ENCODE assay signal across 9 cellular contexts in the genomic region with DNA sequence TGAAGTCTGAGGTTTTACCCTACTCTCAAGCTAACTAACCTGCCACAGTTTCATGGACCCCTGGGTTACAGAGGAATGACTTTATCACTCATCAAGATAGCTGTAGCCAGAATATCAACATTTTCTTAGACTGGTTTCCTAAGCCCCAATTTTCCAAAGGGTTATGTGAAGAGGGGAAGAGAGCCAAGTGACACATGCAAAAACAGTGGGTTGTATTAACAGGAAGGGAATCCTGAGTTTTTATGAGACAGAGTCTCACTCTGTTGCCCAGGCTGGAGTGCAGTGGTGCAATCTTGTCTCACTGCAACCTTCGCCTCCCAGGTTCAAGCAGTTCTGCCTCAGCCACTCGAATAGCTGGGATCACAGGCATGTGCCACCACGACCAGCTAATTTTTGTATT. TPM values are rescaled to one million over a fixed set of nuclear protein-coding genes. Genes with fewer than 3 reads are reported as not detected.
DNase-seq lines count a peak whose midpoint lies in the region; ATAC-seq and TF ChIP-seq lines count a peak whose summit lies in the region.
"Had no signal": no experiment of that assay in that cellular context is flagged by ENCODE, and none has a peak within 500 bp of the region (broad histone marks: within the 10 kb centered on the region; RNA-seq: fewer than 3 reads in every experiment).

No MANE protein-coding gene starts in this region.

- no peaks in the 10 kb centered on the region for H3K27me3 Mint-ChIP-seq in Calu3 (ENCODE audit: unreplicated experiment)

- H3K36me3 Mint-ChIP-seq in Calu3 (ENCODE audit: insufficient read depth, unreplicated experiment), result peaks cover 19% of the 10 kb centered on the region

- H3K79me2 ChIP-seq in OCI-LY1 (ENCODE audit: insufficient read depth, low read length), result peaks cover 11% of the 10 kb centered on the region

- H3K27ac Mint-ChIP-seq in Calu3 (ENCODE audit: unreplicated experiment), result no peak overlapping the region

- H2AFZ ChIP-seq in OCI-LY1 (ENCODE audit: low read length), result no peak overlapping the region

- ATAC-seq in GM21619 (IDR thresholded peaks at IDR 0.05; ENCODE audit: unreplicated experiment), result peak; percentile 1

- 81 to 95% methylated on average over 3 of the region's 3 CpGs for whole genome bisulfite sequencing in mesodermal cell (ENCODE audit: insufficient coverage in 2 of 2), 2 experiments

- H4K20me1 ChIP-seq in OCI-LY1 (ENCODE audit: insufficient read depth, low read length), result no peaks in the 10 kb centered on the region

- in situ Hi-C loops in brain microvascular endothelial cell (cut with HindIII; ENCODE audit: low pct_ligation_motif_present, low sequenced_read_pairs), result loop anchor here (25.0 kb wide), 1 partner anchor 172 kb away; no protein-coding TSS in a partner anchor

- H3K4me2 ChIP-seq in OCI-LY1 (ENCODE audit: low read length), result peak overlapping the region; percentile 25

- H3K36me3 ChIP-seq in GM06990 (ENCODE audit: control insufficient read depth, insufficient read depth, low read length) (no peaks in the 10 kb centered on the region; the same call in 1 of the 2 replicates), OCI-LY1 (ENCODE audit: insufficient read depth, low read length) (no peaks in the 10 kb centered on the region), mesodermal cell (ENCODE audit: control insufficient read depth, insufficient read depth, low read length) (no peaks in the 10 kb centered on the region), brain microvascular endothelial cell (replicated peaks) (no peaks in the 10 kb centered on the region)

- H3K27ac ChIP-seq in OCI-LY1 (ENCODE audit: low read depth, low read length, poor library complexity, severe bottlenecking) (peak overlapping the region; percentile 70), mesodermal cell (ENCODE audit: low read depth, low read length, severe bottlenecking) (peak overlapping the region; percentile 29), brain microvascular endothelial cell (no peak overlapping the region)

- BruUV-seq in Calu3 (replicated peaks; lab: Mats Ljungman, UMichigan), result no TSS peak

- H3K4me3 Mint-ChIP-seq in Calu3 (ENCODE audit: low read depth, unreplicated experiment), result no peak overlapping the region

- H3K9me3 ChIP-seq in OCI-LY1 (ENCODE audit: low read length), result no peaks in the 10 kb centered on the region
- no peaks in the 10 kb centered on the region for H3K9me3 ChIP-seq in mesodermal cell (ENCODE audit: control insufficient read depth, low read length)

- H3K9me2 ChIP-seq in OCI-LY1 (ENCODE audit: low read depth, low read length), result no peaks in the 10 kb centered on the region

- peaks cover 18% of the 10 kb centered on the region for H3K4me1 Mint-ChIP-seq in Calu3 (ENCODE audit: low read depth, unreplicated experiment)

- peaks cover 11% of the 10 kb centered on the region; the same call in 1 of the 2 replicates for H3F3A ChIP-seq in OCI-LY1 (ENCODE audit: insufficient read depth, low read length)

- H3K4me3 ChIP-seq in GM06990 (replicated peaks; ENCODE audit: low read depth, low read length), result peak overlapping the region; percentile 51
- H3K4me3 ChIP-seq in OCI-LY1 (ENCODE audit: low read depth, low read length, poor library complexity, severe bottlenecking), result peak overlapping the region; percentile 78
- no peak overlapping the region for H3K4me3 ChIP-seq in mesodermal cell (ENCODE audit: extremely low read depth, insufficient read depth, low read length, poor library complexity, severe bottlenecking)
- H3K4me3 ChIP-seq in brain microvascular endothelial cell (ENCODE audit: low read depth, low read length), result no peak overlapping the region

- no peaks in the 10 kb centered on the region for H3K27me3 ChIP-seq in GM06990 (replicated peaks; ENCODE audit: control insufficient read depth, insufficient read depth, low read length)
- H3K27me3 ChIP-seq in OCI-LY1 (ENCODE audit: insufficient read depth, low read length), result no peaks in the 10 kb centered on the region
- H3K27me3 ChIP-seq in brain microvascular endothelial cell (replicated peaks), result no peaks in the 10 kb centered on the region

- H3K4me1 ChIP-seq in OCI-LY1 (ENCODE audit: insufficient read depth, low read length, severe bottlenecking), result peaks cover 66% of the 10 kb centered on the region
- H3K4me1 ChIP-seq in mesodermal cell (ENCODE audit: control insufficient read depth, insufficient read depth, low read length, poor library complexity, severe bottlenecking), result peaks cover 29% of the 10 kb centered on the region

- H3K9me3 Mint-ChIP-seq in Calu3 (ENCODE audit: low read depth, unreplicated experiment), result no peaks in the 10 kb centered on the region

- no peak overlapping the region for H3K9ac ChIP-seq in OCI-LY1 (ENCODE audit: low read length)

- intact Hi-C loops in Calu3 (cut with micrococcal nuclease; ENCODE audit: unreplicated experiment), result no loop called here

- no peak for TF ChIP-seq CTCF in GM06990 (IDR thresholded peaks at IDR 0.05; ENCODE audit: insufficient read depth, low read length, poor library complexity, severe bottlenecking)
- TF ChIP-seq CTCF in OCI-LY1 (IDR thresholded peaks at IDR 0.05; ENCODE audit: low read length), result no peak
- TF ChIP-seq CTCF in Calu3 (IDR thresholded peaks at IDR 0.05; ENCODE audit: unreplicated experiment), result no peak
- TF ChIP-seq CTCF in brain microvascular endothelial cell (IDR thresholded peaks at IDR 0.05; ENCODE audit: low read depth, low read length, missing control alignments), result no peak

- CTCF ChIA-PET in Calu3 (lab: Charles Lee), result no interaction called here

- DNase-seq in GM06990 (ENCODE audit: extremely low read depth, insufficient read length) (no peak), Calu3 (no peak), H4 (ENCODE audit: low spot score) (no peak), AG08396 (ENCODE audit: low spot score) (no peak), brain microvascular endothelial cell (no peak)

RNA-seq across cellular contexts. Expression of gene AFF1, which starts 5.4 kb away (rescaled TPM):
- polyA plus RNA-seq in mesodermal cell (2013, experiment 1 of 2), result 27.5 TPM
- polyA plus RNA-seq in mesodermal cell (2013, experiment 2 of 2), result 20.3 TPM
- 37.7 and 40.2 TPM in 2 replicates for total RNA-seq in Calu3 (2022)
- total RNA-seq in H4 (2014; rRNA removed; shearing (Covaris generic)), result 5.8 and 8.9 TPM in 2 replicates

RNA-seq across cellular contexts. Expression of gene C4orf36, which starts 48.0 kb away (rescaled TPM):
- polyA plus RNA-seq in mesodermal cell (2013, experiment 1 of 2), result 0.96 TPM
- not detected for polyA plus RNA-seq in mesodermal cell (2013, experiment 2 of 2)
- total RNA-seq in Calu3 (2022), result 1.7 and 1.9 TPM in 2 replicates
- total RNA-seq in H4 (2014; rRNA removed; shearing (Covaris generic)), result 1.2 and 4.9 TPM in 2 replicates
- total RNA-seq: T-helper 2 cell treated with Interferon-gamma antibody and Interleukin-4, amounts not matched to agents 100 ng/mL and 5 ng/mL, for 36 hours had no signal

Comparison
In these comparisons a context has a peak if more than half of its experiments do, and no peak if none do; other contexts are left out.
1. H3K4me3 ChIP-seq: peak in GM06990 (single experiment) and OCI-LY1 (single experiment); none in mesodermal cell (single experiment) and brain microvascular endothelial cell (single experiment).